ENCODE assay signal across 20 cellular contexts in genomic region chr1:160486453-160486852, GRCh38. TPM values are rescaled to one million over a fixed set of nuclear protein-coding genes. Genes with fewer than 3 reads are reported as not detected.
DNase-seq lines count a peak whose midpoint lies in the region; ATAC-seq and TF ChIP-seq lines count a peak whose summit lies in the region.
"Had no signal": no experiment of that assay in that cellular context is flagged by ENCODE, and none has a peak within 500 bp of the region (broad histone marks: within the 10 kb centered on the region; RNA-seq: fewer than 3 reads in every experiment).

No MANE protein-coding gene starts in this region.

- POLR2A ChIA-PET in CD8-positive, alpha-beta T cell (lab: Charles Lee) = no interaction called here

- H3K4me1 Mint-ChIP-seq in CD8-positive, alpha-beta T cell (ENCODE audit: low read depth) = peaks cover 41% of the 10 kb centered on the region
- peaks cover 48% of the 10 kb centered on the region for H3K4me1 Mint-ChIP-seq in central memory CD8-positive, alpha-beta T cell

- H3K9me3 ChIP-seq in CD8-positive, alpha-beta T cell (ENCODE audit: low read length) = no peaks in the 10 kb centered on the region
- H3K9me3 ChIP-seq in HUES64 (ENCODE audit: insufficient read depth, low read depth, low read length) (peaks cover 7% of the 10 kb centered on the region; the same call in 1 of the 2 replicates), mesodermal cell (ENCODE audit: control insufficient read depth, low read length) (peaks cover 12% of the 10 kb centered on the region)
- H3K9me3 ChIP-seq: esophagus muscularis mucosa had no signal

- 36% methylated on average over 4 of the region's 4 CpGs for WGBS in HUES64
- WGBS in mesodermal cell (ENCODE audit: insufficient coverage in 2 of 2), 2 experiments = 62 to 100% methylated on average over 1 to 3 of the region's 4 CpGs

- no peak overlapping the region for H3K4me3 ChIP-seq in CD8-positive, alpha-beta T cell (ENCODE audit: low read depth, low read length)
- H3K4me3 ChIP-seq in HUES64 (ENCODE audit: low read length) (no peak overlapping the region), mesodermal cell (ENCODE audit: extremely low read depth, insufficient read depth, low read length, poor library complexity, severe bottlenecking) (no peak overlapping the region)
- H3K4me3 ChIP-seq: esophagus muscularis mucosa had no signal

- no peak overlapping the region for H3K4me3 Mint-ChIP-seq in CD8-positive, alpha-beta T cell
- no peak overlapping the region for H3K4me3 Mint-ChIP-seq in central memory CD8-positive, alpha-beta T cell

- H3K9ac ChIP-seq in HUES64 (ENCODE audit: low read depth, low read length) = 0 out of 2 replicates have a peak overlapping the region, but pooled peaks have one; percentile 33

- H3K4me1 ChIP-seq in CD8-positive, alpha-beta T cell (ENCODE audit: insufficient read depth, low read length) = peaks cover 7% of the 10 kb centered on the region
- peaks cover 13% of the 10 kb centered on the region for H3K4me1 ChIP-seq in HUES64 (ENCODE audit: insufficient read depth, low read length)
- H3K4me1 ChIP-seq in mesodermal cell (ENCODE audit: control insufficient read depth, insufficient read depth, low read length, poor library complexity, severe bottlenecking) = peaks cover 11% of the 10 kb centered on the region
- H3K4me1 ChIP-seq: esophagus muscularis mucosa had no signal

- peaks cover 30% of the 10 kb centered on the region for H3K36me3 Mint-ChIP-seq in CD8-positive, alpha-beta T cell
- peaks cover 44% of the 10 kb centered on the region for H3K36me3 Mint-ChIP-seq in central memory CD8-positive, alpha-beta T cell (ENCODE audit: insufficient read depth)

- H3K27ac Mint-ChIP-seq in CD8-positive, alpha-beta T cell = peak overlapping the region; percentile 78
- peak overlapping the region; percentile 32 for H3K27ac Mint-ChIP-seq in central memory CD8-positive, alpha-beta T cell (ENCODE audit: low read depth)
- H3K27ac Mint-ChIP-seq: activated T-helper 2 cell treated with anti-CD3 and anti-CD28 coated beads, Interferon-gamma antibody, Interleukin-2, Interleukin-4, amounts not matched to agents 10 μg/mL and 5 μg/mL and 100 μg/mL, durations not matched to agents 14 hours and 24 hours and 36 hours had no signal

- DNase-seq in CD8-positive, alpha-beta T cell = no peak
- no peak for DNase-seq in central memory CD8-positive, alpha-beta T cell (ENCODE audit: low spot score in 2 of 2)
- DNase-seq in EL (no peak), NCI-H2081 (lab: John Stamatoyannopoulos, UW) (no peak), caudate nucleus (lab: John Stamatoyannopoulos, UW) (no peak)
- DNase-seq: activated CD4-positive, CD25-positive, alpha-beta regulatory T cell treated with anti-CD3 and anti-CD28 coated beads, Interleukin-2, amount 50 U/mL, for 72 hours; amniotic stem cell; left ventricle myocardium superior; NCI-H1105 treated with DMSO at 0.1 percent for 48 hours; NCI-H82; occipital lobe; T1000 had no signal

- peaks cover 18% of the 10 kb centered on the region for H3K36me3 ChIP-seq in CD8-positive, alpha-beta T cell (ENCODE audit: insufficient read depth, low read length)
- H3K36me3 ChIP-seq in HUES64 (ENCODE audit: insufficient read depth, low read length) = no peaks in the 10 kb centered on the region
- H3K36me3 ChIP-seq in mesodermal cell (ENCODE audit: control insufficient read depth, insufficient read depth, low read length) = no peaks in the 10 kb centered on the region
- H3K36me3 ChIP-seq: esophagus muscularis mucosa had no signal

- peaks cover under 1% of the 10 kb centered on the region for H3K9me3 Mint-ChIP-seq in CD8-positive, alpha-beta T cell
- no peaks in the 10 kb centered on the region for H3K9me3 Mint-ChIP-seq in central memory CD8-positive, alpha-beta T cell

- no peak overlapping the region for H3K27ac ChIP-seq in CD8-positive, alpha-beta T cell (ENCODE audit: low read depth, low read length)
- peak overlapping the region; percentile 59; the same call in 1 of the 2 replicates for H3K27ac ChIP-seq in HUES64 (ENCODE audit: low read depth, low read length)
- H3K27ac ChIP-seq in mesodermal cell (ENCODE audit: low read depth, low read length, severe bottlenecking) = peak overlapping the region; percentile 17
- H3K27ac ChIP-seq in caudate nucleus (ENCODE audit: low read depth, low read length) = no peak overlapping the region
- H3K27ac ChIP-seq: esophagus muscularis mucosa had no signal

- intact Hi-C loops in CD8-positive, alpha-beta T cell (cut with DNase I, micrococcal nuclease) = loop anchor here in 1 of 2 experiments (5.0 kb wide), 3 partner anchors 36 to 121 kb away; partner anchors contain the start of gene SLAMF6

- CTCF ChIA-PET in CD8-positive, alpha-beta T cell (lab: Charles Lee) = interaction anchor here (1.0 to 3.0 kb wide), 2 partner anchors 17 to 121 kb away, joined by 3 to 10 read pairs; no protein-coding TSS in a partner anchor

- no peaks in the 10 kb centered on the region for H3K27me3 Mint-ChIP-seq in CD8-positive, alpha-beta T cell (ENCODE audit: low read depth)
- H3K27me3 Mint-ChIP-seq in central memory CD8-positive, alpha-beta T cell = no peaks in the 10 kb centered on the region

- TF ChIP-seq CTCF in CD8-positive, alpha-beta T cell (IDR thresholded peaks at IDR 0.05) = no peak

- no peaks in the 10 kb centered on the region for H3K27me3 ChIP-seq in CD8-positive, alpha-beta T cell (ENCODE audit: insufficient read depth, low read length)
- H3K27me3 ChIP-seq in HUES64 (ENCODE audit: insufficient read depth, low read length) = no peaks in the 10 kb centered on the region

- ATAC-seq in CD8-positive, alpha-beta T cell = no peak
- no peak for ATAC-seq in central memory CD8-positive, alpha-beta T cell (replicated peaks; ENCODE audit: extremely low read depth, poor library complexity, severe bottlenecking)
- ATAC-seq: left ventricle myocardium superior, SK-N-SH treated with all-trans-retinoic acid at 6 μM for 48 hours had no signal

RNA-seq across cellular contexts. Expression of gene SLAMF6, which starts 36.6 kb away (rescaled TPM):
- total RNA-seq in CD8-positive, alpha-beta T cell = 1 to 10 TPM; 4.6 to 5.2 TPM
- not detected for polyA plus RNA-seq in HUES64 (2013, experiment 1 of 2)
- polyA plus RNA-seq in HUES64 (2013, experiment 2 of 2) = not detected
- polyA plus RNA-seq in mesodermal cell (2013, experiment 1 of 2) = not detected
- polyA plus RNA-seq in mesodermal cell (2013, experiment 2 of 2) = not detected
- total RNA-seq: HT1080, occipital lobe, renal cortical epithelial cell, temporal lobe had no signal

Comparison
In these comparisons a context has a peak if more than half of its experiments do, and no peak if none do; other contexts are left out.
1. H3K27ac ChIP-seq: peak in HUES64 (single experiment) and mesodermal cell (single experiment); none in CD8-positive, alpha-beta T cell (single experiment) and caudate nucleus (single experiment).